ENCODE assay signal across 8 cellular contexts in the genomic region with DNA sequence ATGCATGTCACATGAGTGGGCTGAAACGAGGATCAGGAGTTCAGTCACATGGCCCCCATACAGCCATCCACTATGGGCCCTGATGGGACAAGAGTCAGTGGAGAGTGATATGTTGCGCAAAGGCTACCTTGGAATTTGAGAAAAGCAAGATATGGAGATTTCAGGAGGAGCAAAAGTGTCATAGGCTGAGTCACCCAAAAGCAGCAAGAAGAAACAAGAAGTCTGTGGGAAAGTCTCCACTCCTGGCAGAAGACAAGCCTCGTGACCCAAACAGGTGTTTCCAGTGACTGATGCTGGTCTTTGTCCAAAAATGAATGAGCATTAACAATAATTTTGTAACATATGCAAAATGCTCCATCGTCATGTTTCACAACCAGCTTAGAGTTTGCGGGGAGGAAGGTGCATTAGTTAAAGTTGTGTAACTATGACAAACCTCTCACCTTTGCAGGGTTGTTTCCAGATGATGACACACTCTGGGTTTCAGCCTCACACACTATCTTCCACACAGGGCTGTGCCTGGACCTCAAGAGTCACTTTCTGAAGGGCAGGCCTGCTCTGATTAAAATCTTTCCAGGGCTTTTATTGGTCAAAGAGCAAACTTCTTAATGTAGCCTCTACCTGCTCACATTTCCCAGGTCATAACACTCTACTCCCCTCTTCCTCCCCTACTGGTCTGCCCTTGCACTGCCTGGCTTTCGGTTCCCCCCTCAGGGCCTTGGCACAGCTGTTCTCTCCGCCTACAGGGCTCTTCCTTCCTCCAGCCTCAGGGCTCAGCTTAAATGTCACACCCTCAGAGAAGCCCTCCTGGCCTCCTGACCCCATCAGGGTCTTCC. TPM values are rescaled to one million over a fixed set of nuclear protein-coding genes. Genes with fewer than 3 reads are reported as not detected.
DNase-seq lines count a peak whose midpoint lies in the region; ATAC-seq and TF ChIP-seq lines count a peak whose summit lies in the region.

No MANE protein-coding gene starts in this region.

- TF ChIP-seq CTCF in OCI-LY1 (IDR thresholded peaks at IDR 0.05; ENCODE audit: low read length) (peak; percentile 27; the same call in 1 of the 2 replicates), esophagus squamous epithelium (IDR thresholded peaks at IDR 0.05) (peak in 2 of 6 experiments; percentile 44 to 45), vagina (IDR thresholded peaks at IDR 0.05) (no peak)

- H3K9ac ChIP-seq in OCI-LY1 (ENCODE audit: low read length) = no peak overlapping the region

- peak; percentile 42 to 51 (median 44) for DNase-seq in stimulated activated CD4-positive, alpha-beta T cell treated with anti-CD3 and anti-CD28 coated beads, Interleukin-12 subunit alpha, Interleukin-12 subunit beta, amount 100 ng/mL, for 48 hours (ENCODE audit: low read depth in 2 of 3, low spot score in 1 of 3)
- DNase-seq in stimulated activated CD4-positive, alpha-beta T cell treated with anti-CD3 and anti-CD28 coated beads, Interleukin-4, amount 100 ng/mL, for 4 hours = no peak
- DNase-seq in esophagus squamous epithelium (lab: John Stamatoyannopoulos, UW) = no peak
- DNase-seq in vagina (ENCODE audit: extremely low spot score in 2 of 2) = peak in 1 of 2 donors; percentile 88
- DNase-seq in cortex of kidney (lab: John Stamatoyannopoulos, UW) = no peak
- DNase-seq in NCI-H1694 (lab: John Stamatoyannopoulos, UW) = no peak

- H3K27ac ChIP-seq in OCI-LY1 (ENCODE audit: low read depth, low read length, poor library complexity, severe bottlenecking) = no peak overlapping the region
- peak overlapping the region; percentile 84 to 93 (median 89) for H3K27ac ChIP-seq in esophagus squamous epithelium
- peak overlapping the region; percentile 46 for H3K27ac ChIP-seq in vagina

- H3K9me3 ChIP-seq in OCI-LY1 (ENCODE audit: low read length) = no peaks in the 10 kb centered on the region
- H3K9me3 ChIP-seq in esophagus squamous epithelium = no peaks in the 10 kb centered on the region
- H3K9me3 ChIP-seq in vagina = no peaks in the 10 kb centered on the region

- peak; percentile 75 for ATAC-seq in HG02852 (IDR thresholded peaks at IDR 0.05; ENCODE audit: unreplicated experiment)

- intact Hi-C loops in esophagus squamous epithelium (cut with DNase I) (no loop called here), vagina (cut with DNase I) (no loop called here)

- no peaks in the 10 kb centered on the region for H3F3A ChIP-seq in OCI-LY1 (ENCODE audit: insufficient read depth, low read length)

- H3K4me1 ChIP-seq in OCI-LY1 (ENCODE audit: insufficient read depth, low read length, severe bottlenecking) = peaks cover 17% of the 10 kb centered on the region
- H3K4me1 ChIP-seq in esophagus squamous epithelium = peaks cover 22 to 73% (median 42%) of the 10 kb centered on the region in 3 donors
- H3K4me1 ChIP-seq in vagina = peaks cover 44% of the 10 kb centered on the region

- no peaks in the 10 kb centered on the region for H3K9me2 ChIP-seq in OCI-LY1 (ENCODE audit: low read depth, low read length)

- TF ChIP-seq POLR2A in esophagus squamous epithelium (IDR thresholded peaks at IDR 0.05) (no peak), vagina (IDR thresholded peaks at IDR 0.05) (no peak)

- H4K20me1 ChIP-seq in OCI-LY1 (ENCODE audit: insufficient read depth, low read length) = no peaks in the 10 kb centered on the region

- H3K36me3 ChIP-seq in OCI-LY1 (ENCODE audit: insufficient read depth, low read length) (no peaks in the 10 kb centered on the region), esophagus squamous epithelium (no peaks in the 10 kb centered on the region), vagina (no peaks in the 10 kb centered on the region)

- no peak overlapping the region for H3K4me3 ChIP-seq in OCI-LY1 (ENCODE audit: low read depth, low read length, poor library complexity, severe bottlenecking)
- H3K4me3 ChIP-seq in esophagus squamous epithelium = no peak overlapping the region
- H3K4me3 ChIP-seq in vagina = no peak overlapping the region

- H2AFZ ChIP-seq in OCI-LY1 (ENCODE audit: low read length) = no peak overlapping the region

- H3K4me2 ChIP-seq in OCI-LY1 (ENCODE audit: low read length) = no peak overlapping the region

- 28 to 40% methylated on average over 6 to 7 of the region's 7 CpGs for WGBS in esophagus squamous epithelium, 2 donors

- H3K27me3 ChIP-seq in OCI-LY1 (ENCODE audit: insufficient read depth, low read length) = no peaks in the 10 kb centered on the region
- no peaks in the 10 kb centered on the region for H3K27me3 ChIP-seq in esophagus squamous epithelium
- H3K27me3 ChIP-seq in vagina = no peaks in the 10 kb centered on the region

- no peaks in the 10 kb centered on the region for H3K79me2 ChIP-seq in OCI-LY1 (ENCODE audit: insufficient read depth, low read length)

RNA-seq across cellular contexts. Expression of a gene that starts 3.9 kb away (rescaled TPM):
- total RNA-seq in esophagus squamous epithelium = 10 to 100 TPM in 3 of 4 donors, 1 to 10 TPM in 1; 8.3 to 15.3 (median 11.9) TPM
- total RNA-seq in vagina = 13.3 TPM

RNA-seq across cellular contexts. Expression of a gene that starts 22.9 kb away (rescaled TPM):
- 10 to 100 TPM in 1 of 4 donors, 1 to 10 TPM in 3; 5.8 to 16.5 (median 8.9) TPM for total RNA-seq in esophagus squamous epithelium
- 18.9 TPM for total RNA-seq in vagina

Comparison
In these comparisons a context has a peak if more than half of its experiments do, and no peak if none do; other contexts are left out.
1. DNase-seq: peak in stimulated activated CD4-positive, alpha-beta T cell treated with anti-CD3 and anti-CD28 coated beads, Interleukin-12 subunit alpha, Interleukin-12 subunit beta, amount 100 ng/mL, for 48 hours (3 of 3); none in stimulated activated CD4-positive, alpha-beta T cell treated with anti-CD3 and anti-CD28 coated beads, Interleukin-4, amount 100 ng/mL, for 4 hours (0 of 2), esophagus squamous epithelium (single experiment), cortex of kidney (single experiment) and NCI-H1694 (single experiment).